In genomic region chr10:59649606-59650346, GRCh38 we compare ENCODE assay signal across 27 cellular contexts. TPM values are rescaled to one million over a fixed set of nuclear protein-coding genes. Genes with fewer than 3 reads are reported as not detected.
"Had no signal": no experiment of that assay in that cellular context is flagged by ENCODE, and none has a peak within 500 bp of the region (broad histone marks: within the 10 kb centered on the region; RNA-seq: fewer than 3 reads in every experiment).

No MANE protein-coding gene starts in this region.

- H3K4me3 Mint-ChIP-seq: mesothelial cell of epicardium; naive B cell; natural killer cell; nephron progenitor cell; neural progenitor cell; stimulated activated memory B cell treated with anti-CD40 and anti-IgM and Interleukin-4, amounts not matched to agents 10 μg/mL and 1 μg/mL and 100 μg/mL, for 72 hours; stimulated activated naive CD8-positive, alpha-beta T cell treated with anti-CD3 and anti-CD28 coated beads, Interleukin-15, amount 100 ng/mL, for 72 hours had no signal

- H3K36me3 Mint-ChIP-seq: neural progenitor cell had no signal

- H3K27me3 Mint-ChIP-seq: naive B cell; stimulated activated naive CD8-positive, alpha-beta T cell treated with anti-CD3 and anti-CD28 coated beads, Interleukin-15, amount 100 ng/mL, for 72 hours had no signal

- H3K4me3 ChIP-seq: left lung, lung, neural progenitor cell, psoas muscle, right lobe of liver, smooth muscle cell, transverse colon, upper lobe of right lung had no signal

- H3K27ac Mint-ChIP-seq: mesothelial cell of epicardium; naive B cell; natural killer cell; nephron progenitor cell; neural progenitor cell; stimulated activated memory B cell treated with anti-CD40 and anti-IgM and Interleukin-4, amounts not matched to agents 10 μg/mL and 1 μg/mL and 100 μg/mL, for 72 hours; stimulated activated naive CD8-positive, alpha-beta T cell treated with anti-CD3 and anti-CD28 coated beads, Interleukin-15, amount 100 ng/mL, for 72 hours had no signal

- ATAC-seq: left cardiac atrium; natural killer cell; stimulated activated memory B cell treated with anti-CD40 and anti-IgM and Interleukin-4, amounts not matched to agents 10 μg/mL and 1 μg/mL and 100 μg/mL, for 72 hours; stimulated activated naive CD8-positive, alpha-beta T cell treated with anti-CD3 and anti-CD28 coated beads, Interleukin-15, amount 100 ng/mL, for 72 hours; upper lobe of right lung had no signal

- H3K79me2 ChIP-seq: parathyroid adenoma had no signal

- H3K4me1 Mint-ChIP-seq: nephron progenitor cell, neural progenitor cell had no signal

- H3K27ac ChIP-seq: left lung, neutrophil, parathyroid adenoma, psoas muscle, right lobe of liver, transverse colon, upper lobe of right lung had no signal

- H3K4me1 ChIP-seq: parathyroid adenoma, right lobe of liver, transverse colon, upper lobe of right lung had no signal

- H3K9me3 ChIP-seq: neutrophil, right lobe of liver, upper lobe of right lung had no signal

- H3K36me3 ChIP-seq: left lung, neutrophil, right lobe of liver, transverse colon, upper lobe of right lung had no signal

- DNase-seq: hippocampal formation; kidney glomerular epithelial cell; left cardiac atrium; left lung; naive B cell; natural killer cell; nephron progenitor cell; occipital lobe; psoas muscle; right lobe of liver; stimulated activated CD4-positive, alpha-beta T cell treated with anti-CD3 and anti-CD28 coated beads, Interleukin-1b, Interleukin-23, amount 100 ng/mL, for 48 hours; stimulated activated CD4-positive, alpha-beta T cell treated with anti-CD3 and anti-CD28 coated beads, Interleukin-2, amount 100 ng/mL, for 48 hours; stimulated activated CD4-positive, alpha-beta T cell treated with anti-CD3 and anti-CD28 coated beads, Interleukin-4, amount 100 ng/mL, for 4 hours; stimulated activated CD8-positive, alpha-beta memory T cell treated with anti-CD3 and anti-CD28 coated beads, Interleukin-4, amount 100 ng/mL, for 48 hours; stimulated activated naive CD4-positive, alpha-beta T cell treated with Interleukin-2 at 50 U/mL for 16 hours; stimulated activated naive CD8-positive, alpha-beta T cell treated with anti-CD3 and anti-CD28 coated beads, Interleukin-15, amount 100 ng/mL, for 72 hours; substantia nigra; transverse colon; upper lobe of right lung had no signal

- H3K27me3 ChIP-seq: left lung, neural progenitor cell, neutrophil, right lobe of liver, transverse colon, upper lobe of right lung had no signal

- H2AFZ ChIP-seq: neural progenitor cell had no signal

RNA-seq across cellular contexts. Expression of gene SLC16A9, which starts 59.9 kb away (rescaled TPM):
- total RNA-seq: mononuclear cell, natural killer cell had no signal
